ENCODE assay signal across 1 cellular context in genomic region chr11:118621071-118621815, GRCh38.
A peak's percentile ranks its signal among the peaks of the same experiment; 100 is the strongest.
TF ChIP-seq lines count a peak whose summit lies in the region.

No MANE protein-coding gene starts in this region.

TF ChIP-seq in HEK293, 187 proteins besides CTCF, POLR2A, EP300 and RAD21 (continued from another document):
- TF ChIP-seq ZBTB11 (tag by site-specific recombination; conservative IDR thresholded peaks at IDR 0.05; ENCODE audit: low read depth) (peak; percentile 40; the same call in 1 of the 2 replicates), PATZ1 (tag by site-specific recombination; IDR thresholded peaks at IDR 0.05) (peak; percentile 60; the same call in 1 of the 2 replicates), ZSCAN30 (tag by site-specific recombination; IDR thresholded peaks at IDR 0.05) (0 out of 2 replicates have a peak, but pooled peaks have one; percentile 13), KLF9 (tag by site-specific recombination; IDR thresholded peaks at IDR 0.05; ENCODE audit: low read depth) (peak; percentile 83), SP7 (tag by site-specific recombination; IDR thresholded peaks at IDR 0.05) (peak; percentile 46; the same call in 1 of the 2 replicates), IKZF3 (tag by site-specific recombination; IDR thresholded peaks at IDR 0.05) (peak; percentile 42; the same call in 1 of the 2 replicates), ZNF600 (tag by site-specific recombination; IDR thresholded peaks at IDR 0.05) (peak; percentile 52; the same call in 1 of the 2 replicates), ZXDB (tag by site-specific recombination; IDR thresholded peaks at IDR 0.05) (peak; percentile 41; the same call in 1 of the 2 replicates), ZNF175 (tag by site-specific recombination; IDR thresholded peaks at IDR 0.05) (no peak), SP3 (tag by site-specific recombination; IDR thresholded peaks at IDR 0.05) (peak; percentile 80), KLF17 (tag by site-specific recombination; IDR thresholded peaks at IDR 0.05) (0 out of 2 replicates have a peak, but pooled peaks have one; percentile 20), ZNF335 (tag by site-specific recombination; conservative IDR thresholded peaks at IDR 0.05) (peak; percentile 54), KLF1 (tag by site-specific recombination; IDR thresholded peaks at IDR 0.05) (peak; percentile 62), ZNF548 (tag by site-specific recombination; IDR thresholded peaks at IDR 0.05) (no peak), GLIS2 (tag by site-specific recombination; IDR thresholded peaks at IDR 0.05) (peak; percentile 87), SP2 (tag by site-specific recombination; IDR thresholded peaks at IDR 0.05) (peak; percentile 93), ZBTB26 (tag by site-specific recombination; optimal IDR thresholded peaks at IDR 0.05) (peak; percentile 47), ZNF48 (tag by site-specific recombination; IDR thresholded peaks at IDR 0.05) (no peak), ZNF398 (tag by site-specific recombination; IDR thresholded peaks at IDR 0.05) (peak; percentile 89), ZBTB20 (tag by site-specific recombination; IDR thresholded peaks at IDR 0.05) (peak; percentile 73), PRDM4 (tag by site-specific recombination; IDR thresholded peaks at IDR 0.05) (no peak), ZNF121 (tag by site-specific recombination; IDR thresholded peaks at IDR 0.05) (peak; percentile 51; the same call in 1 of the 2 replicates), PRDM10 (tag by site-specific recombination; IDR thresholded peaks at IDR 0.05) (peak; percentile 21; the same call in 1 of the 2 replicates), ATF2 (tag by site-specific recombination; IDR thresholded peaks at IDR 0.05; ENCODE audit: low read depth) (no peak), WT1 (tag by site-specific recombination; IDR thresholded peaks at IDR 0.05) (0 out of 2 replicates have a peak, but pooled peaks have one; percentile 14), ZNF37A (tag by site-specific recombination; IDR thresholded peaks at IDR 0.05) (no peak)
